Comparison of ENCODE assay signal across 14 cellular contexts in genomic region chr15:57607570-57608000, GRCh38. TPM values are rescaled to one million over a fixed set of nuclear protein-coding genes. Genes with fewer than 3 reads are reported as not detected.
DNase-seq lines count a peak whose midpoint lies in the region; ATAC-seq, FAIRE-seq and TF ChIP-seq lines count a peak whose summit lies in the region.
"Had no signal": no experiment of that assay in that cellular context is flagged by ENCODE, and none has a peak within 500 bp of the region (broad histone marks: within the 10 kb centered on the region; RNA-seq: fewer than 3 reads in every experiment).

No MANE protein-coding gene starts in this region.

- H3K36me3 Mint-ChIP-seq in astrocyte (ENCODE audit: low read depth, unreplicated experiment), result no peaks in the 10 kb centered on the region
- H3K36me3 Mint-ChIP-seq in activated CD8-positive, alpha-beta memory T cell treated with anti-CD3 and anti-CD28 coated beads, Interleukin-2, amount 10 ng/mL, durations not matched to agents 7 days and 5 days, result no peaks in the 10 kb centered on the region
- H3K36me3 Mint-ChIP-seq: activated naive CD8-positive, alpha-beta T cell; naive thymus-derived CD8-positive, alpha-beta T cell had no signal

- no peaks in the 10 kb centered on the region for H3K4me1 Mint-ChIP-seq in astrocyte (ENCODE audit: low read depth, unreplicated experiment)
- H3K4me1 Mint-ChIP-seq in activated CD8-positive, alpha-beta memory T cell treated with anti-CD3 and anti-CD28 coated beads, Interleukin-2, amount 10 ng/mL, durations not matched to agents 7 days and 5 days, result no peaks in the 10 kb centered on the region
- H3K4me1 Mint-ChIP-seq: activated B cell treated with CpG ODN at 0.5 μM for 24 hours; naive thymus-derived CD8-positive, alpha-beta T cell had no signal

- H3K9ac ChIP-seq in astrocyte (ENCODE audit: low read length), result no peak overlapping the region

- WGBS in heart left ventricle, 4 donors, result 49 to 76% (median 56%) methylated on average over 3 of the region's 3 CpGs
- WGBS in stomach, 5 donors, result 53 to 68% (median 62%) methylated on average over 3 of the region's 3 CpGs

- no peaks in the 10 kb centered on the region for H3K27me3 ChIP-seq in astrocyte (ENCODE audit: insufficient read depth, low read length)
- no peaks in the 10 kb centered on the region for H3K27me3 ChIP-seq in heart left ventricle
- H3K27me3 ChIP-seq in stomach, result no peaks in the 10 kb centered on the region

- FAIRE-seq in astrocyte (lab: Jason Lieb, UNC), result no peak

- H3K4me3 ChIP-seq in astrocyte (ENCODE audit: insufficient read depth, low read depth, low read length), result no peak overlapping the region
- no peak overlapping the region for H3K4me3 ChIP-seq in heart left ventricle
- no peak overlapping the region for H3K4me3 ChIP-seq in stomach

- H3K27ac Mint-ChIP-seq in astrocyte (ENCODE audit: unreplicated experiment), result no peak overlapping the region
- no peak overlapping the region for H3K27ac Mint-ChIP-seq in activated CD8-positive, alpha-beta memory T cell treated with anti-CD3 and anti-CD28 coated beads, Interleukin-2, amount 10 ng/mL, durations not matched to agents 7 days and 5 days
- H3K27ac Mint-ChIP-seq: activated B cell treated with CpG ODN at 0.5 μM for 24 hours; activated naive CD8-positive, alpha-beta T cell; naive thymus-derived CD8-positive, alpha-beta T cell had no signal

- CTCF ChIA-PET in activated CD8-positive, alpha-beta memory T cell treated with anti-CD3 and anti-CD28 coated beads, Interleukin-2, amount 10 ng/mL, durations not matched to agents 7 days and 5 days (lab: Charles Lee), result interaction anchor here (1.6 kb wide), 1 partner anchor 34 kb away, joined by 3 read pairs; no protein-coding TSS in a partner anchor

- no peaks in the 10 kb centered on the region for H4K20me1 ChIP-seq in astrocyte (ENCODE audit: insufficient read depth, low read length)

- no peak overlapping the region for H3K4me2 ChIP-seq in astrocyte (ENCODE audit: low read length)

- H3K4me3 Mint-ChIP-seq in astrocyte (ENCODE audit: unreplicated experiment), result no peak overlapping the region
- no peak overlapping the region for H3K4me3 Mint-ChIP-seq in activated CD8-positive, alpha-beta memory T cell treated with anti-CD3 and anti-CD28 coated beads, Interleukin-2, amount 10 ng/mL, durations not matched to agents 7 days and 5 days
- H3K4me3 Mint-ChIP-seq: activated B cell treated with CpG ODN at 0.5 μM for 24 hours; activated naive CD8-positive, alpha-beta T cell; naive thymus-derived CD8-positive, alpha-beta T cell had no signal

- no peak for TF ChIP-seq EP300 in stomach (IDR thresholded peaks at IDR 0.05)

- intact Hi-C loops in heart left ventricle (cut with DNase I), result loop anchor here in 1 of 10 donors (1.0 kb wide), 1 partner anchor 11 kb away; no protein-coding TSS in a partner anchor
- intact Hi-C loops in stomach (cut with DNase I; ENCODE audit: low total_unique reads), result no loop called here

- no peak overlapping the region for H3K27ac ChIP-seq in astrocyte (ENCODE audit: low read depth, low read length)
- peak overlapping the region; percentile 18 to 96 (median 79) for H3K27ac ChIP-seq in heart left ventricle
- peak overlapping the region; percentile 20 to 83 (median 80) for H3K27ac ChIP-seq in stomach

- TF ChIP-seq CTCF in astrocyte (IDR thresholded peaks at IDR 0.05; ENCODE audit: insufficient read depth, low read depth, low read length) (no peak), heart left ventricle (IDR thresholded peaks at IDR 0.05) (no peak), stomach (IDR thresholded peaks at IDR 0.05) (no peak)

- ATAC-seq in heart left ventricle, result peak; percentile 5 to 78 (median 64)
- ATAC-seq in activated CD8-positive, alpha-beta memory T cell treated with anti-CD3 and anti-CD28 coated beads, Interleukin-2, amount 10 ng/mL, durations not matched to agents 7 days and 5 days, result no peak
- ATAC-seq: naive thymus-derived CD8-positive, alpha-beta T cell had no signal

- H3K4me1 ChIP-seq in astrocyte (ENCODE audit: insufficient read depth, low read length), result peaks cover 16% of the 10 kb centered on the region
- H3K4me1 ChIP-seq in heart left ventricle, result peaks cover 0 to 94% (median 29%) of the 10 kb centered on the region in 12 donors
- peaks cover 30 to 70% (median 51%) of the 10 kb centered on the region in 4 donors for H3K4me1 ChIP-seq in stomach

- H3K36me3 ChIP-seq in astrocyte (ENCODE audit: insufficient read depth, low read length), result no peaks in the 10 kb centered on the region
- peaks cover 0 to 27% (median 0%) of the 10 kb centered on the region in 9 donors for H3K36me3 ChIP-seq in heart left ventricle
- H3K36me3 ChIP-seq in stomach, result no peaks in the 10 kb centered on the region

- no peaks in the 10 kb centered on the region for H3K9me3 Mint-ChIP-seq in astrocyte (ENCODE audit: unreplicated experiment)
- H3K9me3 Mint-ChIP-seq in activated CD8-positive, alpha-beta memory T cell treated with anti-CD3 and anti-CD28 coated beads, Interleukin-2, amount 10 ng/mL, durations not matched to agents 7 days and 5 days (ENCODE audit: low read depth), result no peaks in the 10 kb centered on the region
- H3K9me3 Mint-ChIP-seq: activated B cell treated with CpG ODN at 0.5 μM for 24 hours; naive thymus-derived CD8-positive, alpha-beta T cell had no signal

- no peaks in the 10 kb centered on the region for H3K9me3 ChIP-seq in astrocyte (ENCODE audit: insufficient read depth, low read depth, low read length)
- H3K9me3 ChIP-seq in heart left ventricle, result no peaks in the 10 kb centered on the region
- no peaks in the 10 kb centered on the region for H3K9me3 ChIP-seq in stomach

- peak; percentile 50 for DNase-seq in HK-2 (ENCODE audit: unreplicated experiment)
- peak; percentile 17 for DNase-seq in astrocyte (ENCODE audit: low read depth)
- DNase-seq in heart left ventricle, result peak in 3 of 5 donors; percentile 57 to 90 (median 64)
- DNase-seq in stomach, result peak; percentile 73
- no peak for DNase-seq in Kasumi-1 (lab: John Stamatoyannopoulos, UW)
- no peak for DNase-seq in activated CD8-positive, alpha-beta memory T cell treated with anti-CD3 and anti-CD28 coated beads, Interleukin-2, amount 10 ng/mL, durations not matched to agents 7 days and 5 days
- no peak for DNase-seq in T-helper 1 cell
- no peak for DNase-seq in activated naive CD4-positive, alpha-beta T cell treated with Interleukin-2 at 50 U/mL for 16 hours
- DNase-seq: activated B cell treated with CpG ODN at 0.5 μM for 24 hours; DND-41; Karpas-422; naive thymus-derived CD8-positive, alpha-beta T cell; stimulated activated CD4-positive, alpha-beta T cell treated with anti-CD3 and anti-CD28 coated beads, Interleukin-4, amount 100 ng/mL, for 1 hour had no signal

- no peaks in the 10 kb centered on the region for H3K79me2 ChIP-seq in astrocyte (ENCODE audit: insufficient read depth, low read length)

- no peak for TF ChIP-seq POLR2A in heart left ventricle (IDR thresholded peaks at IDR 0.05)
- TF ChIP-seq POLR2A in stomach (IDR thresholded peaks at IDR 0.05), result no peak

- no peak overlapping the region for H2AFZ ChIP-seq in astrocyte (ENCODE audit: low read depth, low read length)

- peaks cover 8% of the 10 kb centered on the region for H3K27me3 Mint-ChIP-seq in astrocyte (ENCODE audit: low read depth, unreplicated experiment)
- peaks cover 19% of the 10 kb centered on the region for H3K27me3 Mint-ChIP-seq in activated CD8-positive, alpha-beta memory T cell treated with anti-CD3 and anti-CD28 coated beads, Interleukin-2, amount 10 ng/mL, durations not matched to agents 7 days and 5 days
- H3K27me3 Mint-ChIP-seq: activated naive CD8-positive, alpha-beta T cell had no signal

RNA-seq across cellular contexts. Expression of gene MYZAP, which starts 15.9 kb away (rescaled TPM):
- total RNA-seq in astrocyte (0.41 TPM in 1 of 2 replicates, not detected in the other), heart left ventricle (1,000 to 10,000 TPM in 2 of 9 donors, 100 to 1,000 TPM in 7; 359 to 1,065 (median 670) TPM), stomach (10 to 100 TPM in 4 of 5 donors, not detected in 1; 15.2 to 59.8 (median 33.2) TPM)
- polyA plus RNA-seq in heart left ventricle (100 to 1,000 TPM; 280 to 506 TPM), stomach (10 to 100 TPM in 2 of 3 donors, 1 to 10 TPM in 1; 9.4 to 31.3 (median 13.5) TPM)
- total RNA-seq in activated CD8-positive, alpha-beta memory T cell treated with anti-CD3 and anti-CD28 coated beads, Interleukin-2, amount 10 ng/mL, durations not matched to agents 7 days and 5 days, result not detected
- total RNA-seq: naive thymus-derived CD8-positive, alpha-beta T cell had no signal

Comparison
In these comparisons a context has a peak if more than half of its experiments do, and no peak if none do; other contexts are left out.
1. DNase-seq: peak in HK-2 (single experiment), astrocyte (single experiment), heart left ventricle (3 of 5) and stomach (single experiment); none in Kasumi-1 (0 of 2), activated CD8-positive, alpha-beta memory T cell treated with anti-CD3 and anti-CD28 coated beads, Interleukin-2, amount 10 ng/mL, durations not matched to agents 7 days and 5 days (single experiment), T-helper 1 cell (0 of 5) and activated naive CD4-positive, alpha-beta T cell treated with Interleukin-2 at 50 U/mL for 16 hours (single experiment).
2. RNA of gene MYZAP, which starts 15.9 kb away (total RNA-seq): 359 to 1,065 TPM in heart left ventricle; 15.2 to 59.8 TPM in stomach, 0.41 TPM in astrocyte and not detected in activated CD8-positive, alpha-beta memory T cell treated with anti-CD3 and anti-CD28 coated beads, Interleukin-2, amount 10 ng/mL, durations not matched to agents 7 days and 5 days; every median in the first group is over 4 times any median in the second.